Comparison of ENCODE assay signal across 21 cellular contexts in the genomic region with DNA sequence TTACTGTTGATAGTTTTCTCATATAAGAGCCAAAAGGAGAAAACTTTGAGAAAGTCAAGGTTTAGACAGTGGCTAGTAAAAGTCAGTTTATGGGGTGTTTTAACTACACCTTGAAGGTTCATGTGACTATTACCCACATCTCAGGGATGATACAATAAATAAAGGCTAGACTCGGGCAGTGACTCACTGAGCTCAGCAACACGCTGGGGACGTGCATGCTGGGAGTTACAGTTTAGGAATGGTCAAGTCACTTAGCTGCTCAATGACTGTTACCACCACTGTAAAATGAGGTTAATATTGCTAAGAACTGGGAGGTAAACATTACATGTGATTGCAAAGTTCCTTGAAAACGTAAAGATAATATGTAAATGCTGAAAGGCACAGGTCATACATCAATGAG.
"Had no signal": no experiment of that assay in that cellular context is flagged by ENCODE, and none has a peak within 500 bp of the region (broad histone marks: within the 10 kb centered on the region; RNA-seq: fewer than 3 reads in every experiment).

No MANE protein-coding gene starts in this region.

- H3K4me3 Mint-ChIP-seq: activated CD8-positive, alpha-beta T cell treated with anti-CD3 and anti-CD28 coated beads, Interleukin-2, amount 10 ng/mL, durations not matched to agents 7 days and 5 days; activated T-helper 1 cell treated with anti-CD3 and anti-CD28 coated beads, Interleukin-12 subunit alpha, Interleukin-12 subunit beta, Interleukin-2, Interleukin-4 antibody, amounts not matched to agents 30 ng/mL and 10 ng/mL and 1 ng/mL, durations not matched to agents 14 hours and 24 hours and 36 hours; natural killer cell; stimulated activated naive B cell treated with anti-CD40 and anti-IgM and Interleukin-4, amounts not matched to agents 10 μg/mL and 1 μg/mL and 100 μg/mL, for 72 hours; T-cell had no signal

- H3K4me1 ChIP-seq: gastroesophageal sphincter, heart left ventricle, sigmoid colon, transverse colon had no signal

- H3K27ac Mint-ChIP-seq: activated CD8-positive, alpha-beta T cell treated with anti-CD3 and anti-CD28 coated beads, Interleukin-2, amount 10 ng/mL, durations not matched to agents 7 days and 5 days; activated T-helper 1 cell treated with anti-CD3 and anti-CD28 coated beads, Interleukin-12 subunit alpha, Interleukin-12 subunit beta, Interleukin-2, Interleukin-4 antibody, amounts not matched to agents 30 ng/mL and 10 ng/mL and 1 ng/mL, durations not matched to agents 14 hours and 24 hours and 36 hours; natural killer cell; stimulated activated naive B cell treated with anti-CD40 and anti-IgM and Interleukin-4, amounts not matched to agents 10 μg/mL and 1 μg/mL and 100 μg/mL, for 72 hours; T-cell had no signal

- H3K4me3 ChIP-seq: gastroesophageal sphincter, heart left ventricle, sigmoid colon, transverse colon had no signal

- H3K4me1 Mint-ChIP-seq: natural killer cell; stimulated activated naive B cell treated with anti-CD40 and anti-IgM and Interleukin-4, amounts not matched to agents 10 μg/mL and 1 μg/mL and 100 μg/mL, for 72 hours; T-cell had no signal

- DNase-seq: activated CD4-positive, alpha-beta T cell treated with anti-CD3 and anti-CD28 coated beads for 1 hour; activated CD4-positive, alpha-beta T cell treated with anti-CD3 and anti-CD28 coated beads, Interleukin-2, amount 50 U/mL, for 1 hour; activated CD8-positive, alpha-beta T cell treated with anti-CD3 and anti-CD28 coated beads, Interleukin-2, amount 10 ng/mL, durations not matched to agents 7 days and 5 days; activated gamma-delta T cell; activated naive CD4-positive, alpha-beta T cell treated with anti-CD3 and anti-CD28 coated beads, Interleukin-2, amount 50 U/mL, for 16 hours; anterior cingulate cortex; central memory CD4-positive, alpha-beta T cell; heart left ventricle; kidney; midbrain; natural killer cell; retina; sigmoid colon; stimulated activated CD4-positive, alpha-beta T cell treated with anti-CD3 and anti-CD28 coated beads, Interleukin-2, amount 100 ng/mL, for 48 hours; stimulated activated CD8-positive, alpha-beta memory T cell treated with anti-CD3 and anti-CD28 coated beads, Interleukin-4, amount 100 ng/mL, for 48 hours; stimulated activated naive B cell treated with anti-CD40 and anti-IgM and Interleukin-4, amounts not matched to agents 10 μg/mL and 1 μg/mL and 100 μg/mL, for 72 hours; T-cell; transverse colon had no signal

- H3K36me3 Mint-ChIP-seq: natural killer cell; stimulated activated naive B cell treated with anti-CD40 and anti-IgM and Interleukin-4, amounts not matched to agents 10 μg/mL and 1 μg/mL and 100 μg/mL, for 72 hours; T-cell had no signal

- H3K27me3 Mint-ChIP-seq: stimulated activated naive B cell treated with anti-CD40 and anti-IgM and Interleukin-4, amounts not matched to agents 10 μg/mL and 1 μg/mL and 100 μg/mL, for 72 hours; T-cell had no signal

- H3K36me3 ChIP-seq: gastroesophageal sphincter, heart left ventricle, sigmoid colon, transverse colon had no signal

- H3K27me3 ChIP-seq: gastroesophageal sphincter, heart left ventricle, sigmoid colon, transverse colon had no signal

- H3K27ac ChIP-seq: gastroesophageal sphincter, heart left ventricle, sigmoid colon, transverse colon had no signal

- ATAC-seq: activated CD8-positive, alpha-beta T cell treated with anti-CD3 and anti-CD28 coated beads, Interleukin-2, amount 10 ng/mL, durations not matched to agents 7 days and 5 days; gastroesophageal sphincter; heart left ventricle; left lobe of liver; natural killer cell; stimulated activated naive B cell treated with anti-CD40 and anti-IgM and Interleukin-4, amounts not matched to agents 10 μg/mL and 1 μg/mL and 100 μg/mL, for 72 hours; T-cell had no signal

- H3K9me3 ChIP-seq: gastroesophageal sphincter, transverse colon had no signal
